ENCODE assay signal across 8 cellular contexts in the genomic region with DNA sequence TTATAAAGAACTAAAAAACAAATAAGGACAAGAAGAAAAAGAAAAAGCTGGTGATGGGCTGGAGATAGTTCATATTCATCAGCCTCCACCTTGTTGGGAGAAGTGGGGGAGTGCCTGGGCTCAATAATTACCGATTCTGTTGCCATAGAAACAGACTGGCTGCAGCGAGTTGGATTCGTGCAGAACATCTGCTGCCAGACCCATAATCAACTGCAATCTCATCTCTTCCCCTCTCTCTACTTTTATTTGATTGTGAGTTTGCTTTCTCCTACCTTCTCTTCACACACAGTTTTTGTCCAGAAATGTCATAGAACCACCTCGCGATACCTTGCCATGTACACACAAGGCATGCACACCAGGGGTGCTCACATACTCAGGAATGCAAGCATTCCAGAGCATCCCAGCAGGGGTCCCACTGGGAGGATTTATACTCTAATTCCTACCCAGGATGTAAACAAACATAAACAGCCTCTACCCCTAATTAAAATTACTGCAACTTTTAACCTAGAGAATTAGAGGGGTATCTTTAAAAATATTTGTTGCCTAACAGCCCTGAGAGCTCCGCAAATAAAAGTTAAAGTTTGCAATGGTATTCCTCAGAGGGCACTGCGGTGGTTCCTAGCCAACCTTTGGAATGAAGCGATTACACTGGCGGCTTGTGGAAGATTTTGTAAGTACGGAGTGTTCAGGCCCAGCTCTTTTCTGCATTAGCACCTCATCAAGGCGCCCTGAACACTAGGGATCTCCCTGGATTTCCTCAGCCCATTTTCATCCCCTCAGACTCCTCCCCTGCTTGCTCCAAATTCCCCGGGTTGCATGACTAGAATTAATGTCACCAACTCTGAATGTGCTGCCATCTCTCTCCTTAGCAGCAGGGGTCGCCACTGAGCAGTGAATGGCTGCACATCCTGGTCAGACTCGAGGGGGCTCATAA.
DNase-seq lines count a peak whose midpoint lies in the region; ATAC-seq, FAIRE-seq and TF ChIP-seq lines count a peak whose summit lies in the region.

No MANE protein-coding gene starts in this region.

- H3K79me2 ChIP-seq in keratinocyte (ENCODE audit: control insufficient read depth, insufficient read depth, low read length), result no peaks in the 10 kb centered on the region

- peak; percentile 74 for FAIRE-seq in GM19239 (lab: Jason Lieb, UNC)
- FAIRE-seq in keratinocyte (lab: Jason Lieb, UNC), result peak; percentile 71

- no peaks in the 10 kb centered on the region for H3K36me3 Mint-ChIP-seq in WTC11

- H3K4me3 ChIP-seq in AG09309 (ENCODE audit: control insufficient read depth, low read depth, low read length) (no peak overlapping the region), cardiac fibroblast (replicated peaks in 1 of 2; ENCODE audit: low read depth in 2 of 2, low read length in 2 of 2) (no peak overlapping the region), keratinocyte (ENCODE audit: control insufficient read depth in 2 of 3, extremely low read depth in 1 of 3, insufficient read depth in 2 of 3, low read depth in 1 of 3, low read length in 3 of 3) (no peak overlapping the region)

- H3K27me3 Mint-ChIP-seq in WTC11 (ENCODE audit: low read depth), result no peaks in the 10 kb centered on the region

- no peaks in the 10 kb centered on the region for H3K9me3 ChIP-seq in keratinocyte (ENCODE audit: control insufficient read depth, low read depth, low read length)

- H3K4me2 ChIP-seq in keratinocyte (ENCODE audit: control insufficient read depth, extremely low read depth, insufficient read depth, low read depth, low read length), result no peak overlapping the region

- H3K9me1 ChIP-seq in keratinocyte (ENCODE audit: control insufficient read depth, extremely low read depth, insufficient read depth, low read length), result no peaks in the 10 kb centered on the region

- POLR2A ChIA-PET in WTC11 (lab: Charles Lee), result no interaction called here

- no peaks in the 10 kb centered on the region for H3K9me3 Mint-ChIP-seq in WTC11

- H3K36me3 ChIP-seq in keratinocyte (ENCODE audit: control insufficient read depth in 2 of 2, extremely low read depth in 1 of 2, insufficient read depth in 2 of 2, low read length in 2 of 2), result no peaks in the 10 kb centered on the region

- DNase-seq in AG09309 (ENCODE audit: low read depth), result no peak
- peak; percentile 43 for DNase-seq in GM19239 (ENCODE audit: insufficient read length, low spot score)
- DNase-seq in NCI-H1417 (lab: John Stamatoyannopoulos, UW), result peak; percentile 33 to 96 (median 90)
- peak; percentile 86 for DNase-seq in WTC11 (ENCODE audit: low spot score)
- peak; percentile 53 to 55 for DNase-seq in cardiac fibroblast (ENCODE audit: low read depth in 2 of 2)
- no peak for DNase-seq in keratinocyte (ENCODE audit: low read depth, low spot score)
- peak; percentile 64 to 70 for DNase-seq in stimulated activated CD4-positive, alpha-beta T cell treated with anti-CD3 and anti-CD28 coated beads, Interleukin-2, amount 100 ng/mL, for 48 hours

- no peak overlapping the region for H3K9ac ChIP-seq in keratinocyte (ENCODE audit: control insufficient read depth, extremely low read depth, insufficient read depth, low read length)

- peak; percentile 90 for ATAC-seq in WTC11
- ATAC-seq in HG02870 (IDR thresholded peaks at IDR 0.05; ENCODE audit: unreplicated experiment), result no peak

- no peak overlapping the region for H2AFZ ChIP-seq in keratinocyte (ENCODE audit: control insufficient read depth, low read length)

- H3K4me3 Mint-ChIP-seq in WTC11, result peak overlapping the region; percentile 8

- H3K27ac Mint-ChIP-seq in WTC11, result 0 out of 2 replicates have a peak overlapping the region, but pooled peaks have one; percentile 58

- H3K27ac ChIP-seq in keratinocyte (ENCODE audit: control insufficient read depth, insufficient read depth, low read length), result no peak overlapping the region

- H3K4me1 ChIP-seq in keratinocyte (ENCODE audit: control insufficient read depth, extremely low read depth, insufficient read depth, low read length), result no peaks in the 10 kb centered on the region

- peaks cover 33% of the 10 kb centered on the region for H3K4me1 Mint-ChIP-seq in WTC11

- TF ChIP-seq CTCF in AG09309 (IDR thresholded peaks at IDR 0.05; ENCODE audit: control insufficient read depth, insufficient read depth, low read depth, low read length, missing control alignments) (peak; percentile 96), WTC11 (IDR thresholded peaks at IDR 0.05) (peak; percentile 85), cardiac fibroblast (IDR thresholded peaks at IDR 0.05; ENCODE audit: low read depth, low read length) (peak; percentile 93), keratinocyte (optimal IDR thresholded peaks at IDR 0.05 in 1 of 3, IDR thresholded peaks at IDR 0.05 in 1 of 3, conservative IDR thresholded peaks at IDR 0.05 in 1 of 3; ENCODE audit: extremely low read depth in 1 of 3, insufficient read depth in 2 of 3, low read length in 3 of 3) (peak; percentile 88 to 93 (median 92))

- CTCF ChIA-PET in WTC11 (lab: Charles Lee), result interaction anchor here (1.2 to 5.0 kb wide), 6 partner anchors 9 to 196 kb away, joined by 4 to 34 read pairs (median 4); no protein-coding TSS in a partner anchor

- dilution Hi-C loops in keratinocyte (cut with MboI; ENCODE audit: extremely low pct_ligation_motif_present, low sequenced_read_pairs), result loop anchor here (25.0 kb wide), 1 partner anchor 201 kb away; no protein-coding TSS in a partner anchor

- H3K27me3 ChIP-seq in keratinocyte (ENCODE audit: control insufficient read depth, extremely low read depth, insufficient read depth, low read length), result peaks cover 7% of the 10 kb centered on the region

- no peaks in the 10 kb centered on the region for H4K20me1 ChIP-seq in keratinocyte (ENCODE audit: control insufficient read depth, extremely low read depth, insufficient read depth, low read length)

TF ChIP-seq in WTC11, 78 proteins besides CTCF, POLR2A, EP300 and RAD21:
- TF ChIP-seq ARID4B (CRISPR knock-in tag; IDR thresholded peaks at IDR 0.05; ENCODE audit: borderline replicate concordance) (no peak), ZNF423 (CRISPR knock-in tag; IDR thresholded peaks at IDR 0.05) (peak; percentile 67), ZNF396 (CRISPR knock-in tag; IDR thresholded peaks at IDR 0.05; ENCODE audit: borderline replicate concordance) (no peak), ZNF671 (CRISPR knock-in tag; IDR thresholded peaks at IDR 0.05) (no peak), NR1H2 (CRISPR knock-in tag; IDR thresholded peaks at IDR 0.05) (no peak), RELA (CRISPR knock-in tag; IDR thresholded peaks at IDR 0.05; ENCODE audit: borderline replicate concordance) (no peak)
- TF ChIP-seq, protein P1, sequence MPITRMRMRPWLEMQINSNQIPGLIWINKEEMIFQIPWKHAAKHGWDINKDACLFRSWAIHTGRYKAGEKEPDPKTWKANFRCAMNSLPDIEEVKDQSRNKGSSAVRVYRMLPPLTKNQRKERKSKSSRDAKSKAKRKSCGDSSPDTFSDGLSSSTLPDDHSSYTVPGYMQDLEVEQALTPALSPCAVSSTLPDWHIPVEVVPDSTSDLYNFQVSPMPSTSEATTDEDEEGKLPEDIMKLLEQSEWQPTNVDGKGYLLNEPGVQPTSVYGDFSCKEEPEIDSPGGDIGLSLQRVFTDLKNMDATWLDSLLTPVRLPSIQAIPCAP (CRISPR knock-in tag; IDR thresholded peaks at IDR 0.05), result no peak
TF ChIP-seq in WTC11: peak in this region for 1.

Comparison
In these comparisons a context has a peak if more than half of its experiments do, and no peak if none do; other contexts are left out.
1. DNase-seq: peak in GM19239 (single experiment), NCI-H1417 (3 of 3), WTC11 (single experiment), cardiac fibroblast (2 of 2) and stimulated activated CD4-positive, alpha-beta T cell treated with anti-CD3 and anti-CD28 coated beads, Interleukin-2, amount 100 ng/mL, for 48 hours (2 of 2); none in AG09309 (single experiment) and keratinocyte (single experiment).
2. Peak in every context shown above with its lines, with median percentiles within 50 percentile points of each other: CTCF ChIP-seq.